ENCODE assay signal across 10 cellular contexts in genomic region chr22:40414838-40415505, GRCh38. TPM values are rescaled to one million over a fixed set of nuclear protein-coding genes. Genes with fewer than 3 reads are reported as not detected.
DNase-seq lines count a peak whose midpoint lies in the region; ATAC-seq, FAIRE-seq and TF ChIP-seq lines count a peak whose summit lies in the region.
"Had no signal": no experiment of that assay in that cellular context is flagged by ENCODE, and none has a peak within 500 bp of the region (broad histone marks: within the 10 kb centered on the region; RNA-seq: fewer than 3 reads in every experiment).

No MANE protein-coding gene starts in this region.

- WGBS in small intestine, 3 donors: 78 to 88% (median 82%) methylated on average over 10 of the region's 10 CpGs

- H3K27ac Mint-ChIP-seq in activated naive CD8-positive, alpha-beta T cell treated with anti-CD3 and anti-CD28 coated beads, Interleukin-2, amount 50 U/mL, for 24 hours: peak overlapping the region; percentile 84
- H3K27ac Mint-ChIP-seq in neural crest cell (ENCODE audit: unreplicated experiment): peak overlapping the region; percentile 54

- H3K4me3 Mint-ChIP-seq in activated naive CD8-positive, alpha-beta T cell treated with anti-CD3 and anti-CD28 coated beads, Interleukin-2, amount 50 U/mL, for 24 hours: peak overlapping the region; percentile 7
- H3K4me3 Mint-ChIP-seq in neural crest cell: peak overlapping the region; percentile 31

- DNase-seq in NCI-H1417 (lab: John Stamatoyannopoulos, UW) (peak in 2 of 3 experiments; percentile 4 to 36), NCI-H1417 treated with DMSO at 0.1 percent for 48 hours (lab: John Stamatoyannopoulos, UW) (no peak), neural crest cell (ENCODE audit: low read depth, low spot score) (no peak), COLO829 (ENCODE audit: low spot score) (no peak), small intestine (no peak), UCSD-AML1 (lab: John Stamatoyannopoulos, UW; ENCODE audit: unreplicated experiment) (no peak)
- DNase-seq in activated naive CD8-positive, alpha-beta T cell treated with anti-CD3 and anti-CD28 coated beads, Interleukin-2, amount 50 U/mL, for 24 hours: no peak
- DNase-seq: NCI-H1694 treated with DMSO at 0.1 percent for 48 hours had no signal

- peak; percentile 45 for ATAC-seq in HG02798 (IDR thresholded peaks at IDR 0.05; ENCODE audit: poor library complexity, unreplicated experiment)
- no peak for ATAC-seq in activated naive CD8-positive, alpha-beta T cell treated with anti-CD3 and anti-CD28 coated beads, Interleukin-2, amount 50 U/mL, for 24 hours

- no peaks in the 10 kb centered on the region for H3K4me1 ChIP-seq in small intestine (ENCODE audit: control insufficient read depth in 2 of 2, insufficient read depth in 1 of 2, low read depth in 1 of 2, low read length in 1 of 2)

- H3K4me3 ChIP-seq in small intestine (ENCODE audit: low read depth in 1 of 2, low read length in 2 of 2): no peak overlapping the region

- no peak for TF ChIP-seq CTCF in neural crest cell (conservative IDR thresholded peaks at IDR 0.05)

- H3K27me3 Mint-ChIP-seq in activated naive CD8-positive, alpha-beta T cell treated with anti-CD3 and anti-CD28 coated beads, Interleukin-2, amount 50 U/mL, for 24 hours: no peaks in the 10 kb centered on the region
- no peaks in the 10 kb centered on the region for H3K27me3 Mint-ChIP-seq in neural crest cell (ENCODE audit: low read depth)

- peaks cover 30% of the 10 kb centered on the region for H3K36me3 Mint-ChIP-seq in activated naive CD8-positive, alpha-beta T cell treated with anti-CD3 and anti-CD28 coated beads, Interleukin-2, amount 50 U/mL, for 24 hours (ENCODE audit: low read depth)
- peaks cover 12% of the 10 kb centered on the region for H3K36me3 Mint-ChIP-seq in neural crest cell (ENCODE audit: low read depth)

- H3K9me3 Mint-ChIP-seq in activated naive CD8-positive, alpha-beta T cell treated with anti-CD3 and anti-CD28 coated beads, Interleukin-2, amount 50 U/mL, for 24 hours: no peaks in the 10 kb centered on the region
- no peaks in the 10 kb centered on the region for H3K9me3 Mint-ChIP-seq in neural crest cell

- peaks cover 15 to 24% of the 10 kb centered on the region in 2 donors for H3K36me3 ChIP-seq in small intestine (ENCODE audit: control insufficient read depth in 2 of 2, insufficient read depth in 2 of 2, low read length in 2 of 2)

- peaks cover 35% of the 10 kb centered on the region for H3K4me1 Mint-ChIP-seq in activated naive CD8-positive, alpha-beta T cell treated with anti-CD3 and anti-CD28 coated beads, Interleukin-2, amount 50 U/mL, for 24 hours
- no peaks in the 10 kb centered on the region for H3K4me1 Mint-ChIP-seq in neural crest cell

- H3K27ac ChIP-seq in small intestine (ENCODE audit: low read depth in 1 of 2, low read length in 1 of 2): peak overlapping the region in 1 of 2 donors; percentile 32

- no peaks in the 10 kb centered on the region for H3K9me3 ChIP-seq in small intestine (ENCODE audit: control insufficient read depth, low read depth)

- no peaks in the 10 kb centered on the region for H3K27me3 ChIP-seq in small intestine (ENCODE audit: control insufficient read depth in 2 of 2, insufficient read depth in 2 of 2, low read length in 2 of 2)

- FAIRE-seq in small intestine (lab: Jason Lieb, UNC): no peak
- FAIRE-seq: A204.1 had no signal

RNA-seq across cellular contexts. Expression of gene SGSM3, which starts 44.6 kb away (rescaled TPM):
- total RNA-seq in neural crest cell: 82.0 and 92.2 TPM in 2 replicates
- polyA plus RNA-seq in small intestine: 10 to 100 TPM; 76.5 to 90.8 (median 85.7) TPM

Comparison
In these comparisons a context has a peak if more than half of its experiments do, and no peak if none do; other contexts are left out.
1. DNase-seq: peak in NCI-H1417 (2 of 3); none in NCI-H1417 treated with DMSO at 0.1 percent for 48 hours (single experiment), activated naive CD8-positive, alpha-beta T cell treated with anti-CD3 and anti-CD28 coated beads, Interleukin-2, amount 50 U/mL, for 24 hours (single experiment), neural crest cell (single experiment), COLO829 (single experiment), small intestine (single experiment) and UCSD-AML1 (single experiment).